22 cellular contexts compared by ENCODE assay signal in genomic region chr19:51333836-51334460, GRCh38. TPM values are rescaled to one million over a fixed set of nuclear protein-coding genes. Genes with fewer than 3 reads are reported as not detected.
DNase-seq lines count a peak whose midpoint lies in the region; ATAC-seq and TF ChIP-seq lines count a peak whose summit lies in the region.
"Had no signal": no experiment of that assay in that cellular context is flagged by ENCODE, and none has a peak within 500 bp of the region (broad histone marks: within the 10 kb centered on the region; RNA-seq: fewer than 3 reads in every experiment).

No MANE protein-coding gene starts in this region.

- TF ChIP-seq CTCF in DND-41 (IDR thresholded peaks at IDR 0.05; ENCODE audit: borderline replicate concordance, extremely low read depth, low read length, poor library complexity, severe bottlenecking) = no peak

- intact Hi-C loops in activated CD4-positive, alpha-beta memory T cell treated with anti-CD3 and anti-CD28 coated beads for 36 hours (cut with micrococcal nuclease) = no loop called here

- in situ Hi-C loops in G401 (cut with HindIII; ENCODE audit: low sequenced_read_pairs) = no loop called here

- peaks cover 15% of the 10 kb centered on the region for H3K27me3 Mint-ChIP-seq in activated CD4-positive, alpha-beta memory T cell treated with anti-CD3 and anti-CD28 coated beads for 36 hours

- no peak overlapping the region for H3K27ac ChIP-seq in DND-41 (ENCODE audit: low read length)
- H3K27ac ChIP-seq: hepatocyte, upper lobe of left lung had no signal

- POLR2A ChIA-PET in activated CD4-positive, alpha-beta memory T cell treated with anti-CD3 and anti-CD28 coated beads for 36 hours (lab: Charles Lee) = no interaction called here

- peaks cover 5% of the 10 kb centered on the region for H3K4me1 Mint-ChIP-seq in activated CD4-positive, alpha-beta memory T cell treated with anti-CD3 and anti-CD28 coated beads for 36 hours (ENCODE audit: low read depth)

- H3K9me3 ChIP-seq in DND-41 (ENCODE audit: insufficient read depth, low read length, severe bottlenecking) = no peaks in the 10 kb centered on the region

- H3K9ac ChIP-seq in DND-41 (ENCODE audit: low read depth, low read length) = no peak overlapping the region

- no peak overlapping the region for H3K4me3 ChIP-seq in DND-41 (ENCODE audit: low read depth in 1 of 2, low read length in 2 of 2)
- H3K4me3 ChIP-seq: hepatocyte, upper lobe of left lung had no signal

- H3K27ac Mint-ChIP-seq in activated CD4-positive, alpha-beta memory T cell treated with anti-CD3 and anti-CD28 coated beads for 36 hours = no peak overlapping the region
- H3K27ac Mint-ChIP-seq: activated B cell treated with CpG ODN at 0.5 μM for 24 hours; activated CD8-positive, alpha-beta memory T cell treated with anti-CD3 and anti-CD28 coated beads, Interleukin-2, amount 10 ng/mL, durations not matched to agents 7 days and 5 days; B cell; stimulated activated naive CD8-positive, alpha-beta T cell treated with anti-CD3 and anti-CD28 coated beads, Interleukin-15, Interleukin-2, amounts not matched to agents 100 ng/mL and 50 ng/mL, for 24 hours had no signal

- peaks cover 7% of the 10 kb centered on the region for H3K4me1 ChIP-seq in DND-41 (ENCODE audit: insufficient read depth, low read length)

- peaks cover 2% of the 10 kb centered on the region for H3K36me3 Mint-ChIP-seq in activated CD4-positive, alpha-beta memory T cell treated with anti-CD3 and anti-CD28 coated beads for 36 hours

- no peak overlapping the region for H3K4me2 ChIP-seq in DND-41 (ENCODE audit: insufficient read depth, low read length)
- H3K4me2 ChIP-seq: hepatocyte had no signal

- no peak overlapping the region for H2AFZ ChIP-seq in DND-41 (ENCODE audit: low read depth, low read length)
- H2AFZ ChIP-seq: hepatocyte had no signal

- H4K20me1 ChIP-seq in DND-41 (ENCODE audit: insufficient read depth, low read length) = no peaks in the 10 kb centered on the region

- ATAC-seq in DND-41 (ENCODE audit: insufficient read depth, low read depth) (no peak), HG03457 (IDR thresholded peaks at IDR 0.05; ENCODE audit: unreplicated experiment) (no peak), GM19324 (IDR thresholded peaks at IDR 0.05; ENCODE audit: low FRiP score, unreplicated experiment) (no peak)
- ATAC-seq: activated CD8-positive, alpha-beta memory T cell treated with anti-CD3 and anti-CD28 coated beads, Interleukin-2, amount 10 ng/mL, durations not matched to agents 7 days and 5 days had no signal

- no peaks in the 10 kb centered on the region for H3K36me3 ChIP-seq in DND-41 (ENCODE audit: insufficient read depth, low read length)
- H3K36me3 ChIP-seq: upper lobe of left lung had no signal

- DNase-seq in DND-41 = peak; percentile 32
- DNase-seq in G401 (ENCODE audit: low spot score) = peak; percentile 99
- peak; percentile 63 to 80 for DNase-seq in NCI-H446 (lab: John Stamatoyannopoulos, UW)
- peak; percentile 98 for DNase-seq in cerebellum (ENCODE audit: low spot score)
- DNase-seq in activated CD4-positive, alpha-beta memory T cell treated with anti-CD3 and anti-CD28 coated beads for 36 hours = no peak
- no peak for DNase-seq in SIG-M5 (lab: John Stamatoyannopoulos, UW)
- DNase-seq: activated B cell treated with CpG ODN at 0.5 μM for 24 hours; activated CD8-positive, alpha-beta memory T cell treated with anti-CD3 and anti-CD28 coated beads, Interleukin-2, amount 10 ng/mL, durations not matched to agents 7 days and 5 days; central memory CD4-positive, alpha-beta T cell; GOT3; kidney glomerular epithelial cell; mesenchymal stem cell; NCI-H2029 treated with DMSO at 0.1 percent for 48 hours; stimulated activated CD4-positive, alpha-beta T cell treated with anti-CD3 and anti-CD28 coated beads, Interleukin-12 subunit alpha, Interleukin-12 subunit beta, amount 100 ng/mL, for 4 hours; upper lobe of left lung had no signal

- CTCF ChIA-PET in activated CD4-positive, alpha-beta memory T cell treated with anti-CD3 and anti-CD28 coated beads for 36 hours (lab: Charles Lee) = no interaction called here

- H3K4me3 Mint-ChIP-seq in activated CD4-positive, alpha-beta memory T cell treated with anti-CD3 and anti-CD28 coated beads for 36 hours = no peak overlapping the region
- H3K4me3 Mint-ChIP-seq: activated B cell treated with CpG ODN at 0.5 μM for 24 hours; activated CD8-positive, alpha-beta memory T cell treated with anti-CD3 and anti-CD28 coated beads, Interleukin-2, amount 10 ng/mL, durations not matched to agents 7 days and 5 days; B cell; stimulated activated naive CD8-positive, alpha-beta T cell treated with anti-CD3 and anti-CD28 coated beads, Interleukin-15, Interleukin-2, amounts not matched to agents 100 ng/mL and 50 ng/mL, for 24 hours had no signal

- no peaks in the 10 kb centered on the region for H3K79me2 ChIP-seq in DND-41 (ENCODE audit: insufficient read depth, low read length)
- H3K79me2 ChIP-seq: hepatocyte had no signal

- no peaks in the 10 kb centered on the region for H3K9me3 Mint-ChIP-seq in activated CD4-positive, alpha-beta memory T cell treated with anti-CD3 and anti-CD28 coated beads for 36 hours
- H3K9me3 Mint-ChIP-seq: activated B cell treated with CpG ODN at 0.5 μM for 24 hours had no signal

- no peaks in the 10 kb centered on the region for H3K27me3 ChIP-seq in DND-41 (ENCODE audit: insufficient read depth, low read length, poor library complexity)
- H3K27me3 ChIP-seq: hepatocyte had no signal

RNA-seq across cellular contexts. Expression of gene VSIG10L, which starts 8.0 kb away (rescaled TPM):
- total RNA-seq in G401 (2014; rRNA removed; shearing (Covaris generic)) = 9.3 and 9.5 TPM in 2 replicates
- 1.5 TPM for total RNA-seq in cerebellum
- 1 to 10 TPM; 3.2 to 3.5 TPM for total RNA-seq in activated CD4-positive, alpha-beta memory T cell treated with anti-CD3 and anti-CD28 coated beads for 36 hours

RNA-seq across cellular contexts. Expression of gene IGLON5, which starts 22.5 kb away (rescaled TPM):
- total RNA-seq in G401 (2014; rRNA removed; shearing (Covaris generic)) = not detected in 2 replicates
- total RNA-seq in cerebellum = 7.1 TPM
- total RNA-seq in activated CD4-positive, alpha-beta memory T cell treated with anti-CD3 and anti-CD28 coated beads for 36 hours = under 1 TPM; 0.07 to 0.24 TPM
- total RNA-seq: activated B cell treated with CpG ODN at 0.5 μM for 24 hours; B cell; pulmonary artery endothelial cell; T-helper 1 cell treated with Interleukin-12 subunit alpha and Interleukin-12 subunit beta and Interleukin-4 antibody, amounts not matched to agents 30 ng/mL and 1 ng/mL, for 36 hours had no signal

RNA-seq across cellular contexts. Expression of gene ETFB, which starts 32.2 kb away (rescaled TPM):
- total RNA-seq in G401 (2014; rRNA removed; shearing (Covaris generic)) = 122 and 148 TPM in 2 replicates
- total RNA-seq in cerebellum = 48.5 TPM
- total RNA-seq in activated CD4-positive, alpha-beta memory T cell treated with anti-CD3 and anti-CD28 coated beads for 36 hours = 100 to 1,000 TPM; 190 to 193 TPM

RNA-seq across cellular contexts. Expression of gene CLDND2, which starts 34.9 kb away (rescaled TPM):
- total RNA-seq in G401 (2014; rRNA removed; shearing (Covaris generic)) = not detected in 2 replicates
- not detected for total RNA-seq in cerebellum
- total RNA-seq in activated CD4-positive, alpha-beta memory T cell treated with anti-CD3 and anti-CD28 coated beads for 36 hours = 1 to 10 TPM; 2.8 to 4.8 TPM
- total RNA-seq: pulmonary artery endothelial cell had no signal

RNA-seq across cellular contexts. Expression of gene NKG7, which starts 38.5 kb away (rescaled TPM):
- total RNA-seq in G401 (2014; rRNA removed; shearing (Covaris generic)) = not detected in 2 replicates
- 0.45 TPM for total RNA-seq in cerebellum
- total RNA-seq in activated CD4-positive, alpha-beta memory T cell treated with anti-CD3 and anti-CD28 coated beads for 36 hours = 100 to 1,000 TPM; 140 to 149 TPM
- total RNA-seq: hepatocyte, pulmonary artery endothelial cell had no signal

Comparison
In these comparisons a context has a peak if more than half of its experiments do, and no peak if none do; other contexts are left out.
1. DNase-seq: peak in DND-41 (single experiment), G401 (single experiment), NCI-H446 (2 of 2) and cerebellum (single experiment); none in activated CD4-positive, alpha-beta memory T cell treated with anti-CD3 and anti-CD28 coated beads for 36 hours (single experiment) and SIG-M5 (single experiment).